1 cellular context compared by ENCODE assay signal in genomic region chr1:45317163-45317562, GRCh38.
TF ChIP-seq lines count a peak whose summit lies in the region.

No MANE protein-coding gene starts in this region.

TF ChIP-seq in GM23338, 12 proteins besides CTCF, POLR2A, EP300 and RAD21 (continued from another document):
- TF ChIP-seq NANOG (IDR thresholded peaks at IDR 0.05; ENCODE audit: borderline replicate concordance) (no peak), ZNF462 (CRISPR knock-in tag; IDR thresholded peaks at IDR 0.05) (no peak)
TF ChIP-seq in GM23338: peak in this region for 0.
